ENCODE assay signal across 1 cellular context in the genomic region with DNA sequence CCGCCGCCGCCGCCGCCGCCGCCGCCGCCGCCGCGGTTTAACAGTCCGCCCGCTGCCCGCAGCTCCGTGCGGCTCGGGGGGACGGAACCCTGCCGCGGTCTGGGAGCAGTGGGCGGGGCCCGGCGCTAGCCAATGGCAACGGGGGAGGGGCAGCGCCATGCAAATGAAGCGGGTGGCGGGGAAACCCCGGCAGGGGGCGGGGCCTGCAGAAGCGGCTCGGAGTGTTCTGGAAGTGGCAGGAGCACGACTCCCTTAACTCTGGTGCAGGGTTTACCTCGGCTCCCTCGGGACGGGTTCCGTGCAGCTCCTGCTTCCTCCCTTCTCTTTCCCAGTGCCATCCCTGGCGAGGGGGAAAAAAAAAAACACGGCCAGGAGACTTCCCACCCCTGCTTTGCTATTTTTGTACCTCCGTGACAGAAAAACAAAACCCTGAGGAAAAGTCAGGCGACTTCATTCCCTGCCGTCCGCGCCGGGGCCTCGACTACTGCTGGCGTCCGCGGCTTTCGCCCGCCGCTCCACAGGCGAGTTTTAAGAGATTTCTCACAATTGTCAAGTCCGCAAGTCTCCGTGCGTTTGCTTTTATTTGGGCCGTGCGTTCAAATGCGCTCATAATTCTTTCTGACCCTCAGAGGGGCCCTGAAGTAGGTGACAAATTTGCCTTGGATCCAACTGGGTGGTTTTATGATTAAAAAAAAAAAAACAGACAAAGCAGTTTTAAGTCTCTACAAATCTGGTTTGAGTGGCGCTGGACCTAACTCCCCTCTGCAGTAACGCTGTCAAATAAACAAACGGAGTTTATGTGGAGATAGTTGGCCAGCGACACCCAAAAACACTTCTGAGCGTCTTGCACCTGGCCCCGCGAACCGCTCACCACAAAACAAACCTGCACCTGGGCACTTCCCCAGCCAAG.
TF ChIP-seq lines count a peak whose summit lies in the region.

A gene with protein sequence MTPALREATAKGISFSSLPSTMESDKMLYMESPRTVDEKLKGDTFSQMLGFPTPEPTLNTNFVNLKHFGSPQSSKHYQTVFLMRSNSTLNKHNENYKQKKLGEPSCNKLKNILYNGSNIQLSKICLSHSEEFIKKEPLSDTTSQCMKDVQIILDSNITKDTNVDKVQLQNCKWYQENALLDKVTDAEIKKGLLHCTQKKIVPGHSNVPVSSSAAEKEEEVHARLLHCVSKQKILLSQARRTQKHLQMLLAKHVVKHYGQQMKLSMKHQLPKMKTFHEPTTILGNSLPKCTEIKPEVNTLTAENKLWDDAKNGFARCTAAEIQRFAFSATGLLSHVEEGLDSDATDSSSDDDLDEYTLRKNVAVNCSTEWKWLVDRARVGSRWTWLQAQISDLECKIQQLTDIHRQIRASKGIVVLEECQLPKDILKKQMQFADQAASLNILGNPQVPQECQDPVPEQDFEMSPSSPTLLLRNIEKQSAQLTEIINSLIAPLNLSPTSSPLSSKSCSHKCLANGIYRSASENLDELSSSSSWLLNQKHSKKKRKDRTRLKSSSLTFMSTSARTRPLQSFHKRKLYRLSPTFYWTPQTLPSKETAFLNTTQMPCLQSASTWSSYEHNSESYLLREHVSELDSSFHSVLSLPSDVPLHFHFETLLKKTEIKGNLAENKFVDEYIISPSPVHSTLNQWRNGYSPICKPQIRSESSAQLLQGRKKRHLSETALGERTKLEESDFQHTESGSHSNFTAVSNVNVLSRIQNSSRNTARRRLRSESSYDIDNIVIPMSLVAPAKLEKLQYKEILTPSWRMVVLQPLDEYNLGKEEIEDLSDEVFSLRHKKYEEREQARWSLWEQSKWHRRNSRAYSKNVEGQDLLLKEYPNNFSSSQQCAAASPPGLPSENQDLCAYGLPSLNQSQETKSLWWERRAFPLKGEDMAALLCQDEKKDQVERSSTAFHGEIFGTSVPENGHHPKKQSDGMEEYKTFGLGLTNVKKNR (minus strand): TSS at position 101 of the 910 bp plus-strand sequence. CDS start 16,827 bp downstream, outside the sequence.

TF ChIP-seq in K562, 482 proteins besides CTCF, POLR2A, EP300 and RAD21 (continued from another document and continues in another):
- TF ChIP-seq, protein P1, sequence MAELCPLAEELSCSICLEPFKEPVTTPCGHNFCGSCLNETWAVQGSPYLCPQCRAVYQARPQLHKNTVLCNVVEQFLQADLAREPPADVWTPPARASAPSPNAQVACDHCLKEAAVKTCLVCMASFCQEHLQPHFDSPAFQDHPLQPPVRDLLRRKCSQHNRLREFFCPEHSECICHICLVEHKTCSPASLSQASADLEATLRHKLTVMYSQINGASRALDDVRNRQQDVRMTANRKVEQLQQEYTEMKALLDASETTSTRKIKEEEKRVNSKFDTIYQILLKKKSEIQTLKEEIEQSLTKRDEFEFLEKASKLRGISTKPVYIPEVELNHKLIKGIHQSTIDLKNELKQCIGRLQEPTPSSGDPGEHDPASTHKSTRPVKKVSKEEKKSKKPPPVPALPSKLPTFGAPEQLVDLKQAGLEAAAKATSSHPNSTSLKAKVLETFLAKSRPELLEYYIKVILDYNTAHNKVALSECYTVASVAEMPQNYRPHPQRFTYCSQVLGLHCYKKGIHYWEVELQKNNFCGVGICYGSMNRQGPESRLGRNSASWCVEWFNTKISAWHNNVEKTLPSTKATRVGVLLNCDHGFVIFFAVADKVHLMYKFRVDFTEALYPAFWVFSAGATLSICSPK (IDR thresholded peaks at IDR 0.05; ENCODE audit: borderline replicate concordance): no peak
- peak; percentile 82 for TF ChIP-seq NEUROD1 (IDR thresholded peaks at IDR 0.05; ENCODE audit: borderline replicate concordance, low read depth, low read length, partially characterized antibody)
- TF ChIP-seq, protein P2, sequence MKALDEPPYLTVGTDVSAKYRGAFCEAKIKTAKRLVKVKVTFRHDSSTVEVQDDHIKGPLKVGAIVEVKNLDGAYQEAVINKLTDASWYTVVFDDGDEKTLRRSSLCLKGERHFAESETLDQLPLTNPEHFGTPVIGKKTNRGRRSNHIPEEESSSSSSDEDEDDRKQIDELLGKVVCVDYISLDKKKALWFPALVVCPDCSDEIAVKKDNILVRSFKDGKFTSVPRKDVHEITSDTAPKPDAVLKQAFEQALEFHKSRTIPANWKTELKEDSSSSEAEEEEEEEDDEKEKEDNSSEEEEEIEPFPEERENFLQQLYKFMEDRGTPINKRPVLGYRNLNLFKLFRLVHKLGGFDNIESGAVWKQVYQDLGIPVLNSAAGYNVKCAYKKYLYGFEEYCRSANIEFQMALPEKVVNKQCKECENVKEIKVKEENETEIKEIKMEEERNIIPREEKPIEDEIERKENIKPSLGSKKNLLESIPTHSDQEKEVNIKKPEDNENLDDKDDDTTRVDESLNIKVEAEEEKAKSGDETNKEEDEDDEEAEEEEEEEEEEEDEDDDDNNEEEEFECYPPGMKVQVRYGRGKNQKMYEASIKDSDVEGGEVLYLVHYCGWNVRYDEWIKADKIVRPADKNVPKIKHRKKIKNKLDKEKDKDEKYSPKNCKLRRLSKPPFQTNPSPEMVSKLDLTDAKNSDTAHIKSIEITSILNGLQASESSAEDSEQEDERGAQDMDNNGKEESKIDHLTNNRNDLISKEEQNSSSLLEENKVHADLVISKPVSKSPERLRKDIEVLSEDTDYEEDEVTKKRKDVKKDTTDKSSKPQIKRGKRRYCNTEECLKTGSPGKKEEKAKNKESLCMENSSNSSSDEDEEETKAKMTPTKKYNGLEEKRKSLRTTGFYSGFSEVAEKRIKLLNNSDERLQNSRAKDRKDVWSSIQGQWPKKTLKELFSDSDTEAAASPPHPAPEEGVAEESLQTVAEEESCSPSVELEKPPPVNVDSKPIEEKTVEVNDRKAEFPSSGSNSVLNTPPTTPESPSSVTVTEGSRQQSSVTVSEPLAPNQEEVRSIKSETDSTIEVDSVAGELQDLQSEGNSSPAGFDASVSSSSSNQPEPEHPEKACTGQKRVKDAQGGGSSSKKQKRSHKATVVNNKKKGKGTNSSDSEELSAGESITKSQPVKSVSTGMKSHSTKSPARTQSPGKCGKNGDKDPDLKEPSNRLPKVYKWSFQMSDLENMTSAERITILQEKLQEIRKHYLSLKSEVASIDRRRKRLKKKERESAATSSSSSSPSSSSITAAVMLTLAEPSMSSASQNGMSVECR (CRISPR knock-in tag; IDR thresholded peaks at IDR 0.05): peak; percentile 4; the same call in 1 of the 2 replicates
- no peak for TF ChIP-seq SMARCA4 (IDR thresholded peaks at IDR 0.05)
- no peak for TF ChIP-seq SIX5 (IDR thresholded peaks at IDR 0.05; ENCODE audit: borderline replicate concordance in 1 of 2, insufficient read depth in 1 of 2, low read depth in 1 of 2, low read length in 2 of 2)
- TF ChIP-seq, protein P3, sequence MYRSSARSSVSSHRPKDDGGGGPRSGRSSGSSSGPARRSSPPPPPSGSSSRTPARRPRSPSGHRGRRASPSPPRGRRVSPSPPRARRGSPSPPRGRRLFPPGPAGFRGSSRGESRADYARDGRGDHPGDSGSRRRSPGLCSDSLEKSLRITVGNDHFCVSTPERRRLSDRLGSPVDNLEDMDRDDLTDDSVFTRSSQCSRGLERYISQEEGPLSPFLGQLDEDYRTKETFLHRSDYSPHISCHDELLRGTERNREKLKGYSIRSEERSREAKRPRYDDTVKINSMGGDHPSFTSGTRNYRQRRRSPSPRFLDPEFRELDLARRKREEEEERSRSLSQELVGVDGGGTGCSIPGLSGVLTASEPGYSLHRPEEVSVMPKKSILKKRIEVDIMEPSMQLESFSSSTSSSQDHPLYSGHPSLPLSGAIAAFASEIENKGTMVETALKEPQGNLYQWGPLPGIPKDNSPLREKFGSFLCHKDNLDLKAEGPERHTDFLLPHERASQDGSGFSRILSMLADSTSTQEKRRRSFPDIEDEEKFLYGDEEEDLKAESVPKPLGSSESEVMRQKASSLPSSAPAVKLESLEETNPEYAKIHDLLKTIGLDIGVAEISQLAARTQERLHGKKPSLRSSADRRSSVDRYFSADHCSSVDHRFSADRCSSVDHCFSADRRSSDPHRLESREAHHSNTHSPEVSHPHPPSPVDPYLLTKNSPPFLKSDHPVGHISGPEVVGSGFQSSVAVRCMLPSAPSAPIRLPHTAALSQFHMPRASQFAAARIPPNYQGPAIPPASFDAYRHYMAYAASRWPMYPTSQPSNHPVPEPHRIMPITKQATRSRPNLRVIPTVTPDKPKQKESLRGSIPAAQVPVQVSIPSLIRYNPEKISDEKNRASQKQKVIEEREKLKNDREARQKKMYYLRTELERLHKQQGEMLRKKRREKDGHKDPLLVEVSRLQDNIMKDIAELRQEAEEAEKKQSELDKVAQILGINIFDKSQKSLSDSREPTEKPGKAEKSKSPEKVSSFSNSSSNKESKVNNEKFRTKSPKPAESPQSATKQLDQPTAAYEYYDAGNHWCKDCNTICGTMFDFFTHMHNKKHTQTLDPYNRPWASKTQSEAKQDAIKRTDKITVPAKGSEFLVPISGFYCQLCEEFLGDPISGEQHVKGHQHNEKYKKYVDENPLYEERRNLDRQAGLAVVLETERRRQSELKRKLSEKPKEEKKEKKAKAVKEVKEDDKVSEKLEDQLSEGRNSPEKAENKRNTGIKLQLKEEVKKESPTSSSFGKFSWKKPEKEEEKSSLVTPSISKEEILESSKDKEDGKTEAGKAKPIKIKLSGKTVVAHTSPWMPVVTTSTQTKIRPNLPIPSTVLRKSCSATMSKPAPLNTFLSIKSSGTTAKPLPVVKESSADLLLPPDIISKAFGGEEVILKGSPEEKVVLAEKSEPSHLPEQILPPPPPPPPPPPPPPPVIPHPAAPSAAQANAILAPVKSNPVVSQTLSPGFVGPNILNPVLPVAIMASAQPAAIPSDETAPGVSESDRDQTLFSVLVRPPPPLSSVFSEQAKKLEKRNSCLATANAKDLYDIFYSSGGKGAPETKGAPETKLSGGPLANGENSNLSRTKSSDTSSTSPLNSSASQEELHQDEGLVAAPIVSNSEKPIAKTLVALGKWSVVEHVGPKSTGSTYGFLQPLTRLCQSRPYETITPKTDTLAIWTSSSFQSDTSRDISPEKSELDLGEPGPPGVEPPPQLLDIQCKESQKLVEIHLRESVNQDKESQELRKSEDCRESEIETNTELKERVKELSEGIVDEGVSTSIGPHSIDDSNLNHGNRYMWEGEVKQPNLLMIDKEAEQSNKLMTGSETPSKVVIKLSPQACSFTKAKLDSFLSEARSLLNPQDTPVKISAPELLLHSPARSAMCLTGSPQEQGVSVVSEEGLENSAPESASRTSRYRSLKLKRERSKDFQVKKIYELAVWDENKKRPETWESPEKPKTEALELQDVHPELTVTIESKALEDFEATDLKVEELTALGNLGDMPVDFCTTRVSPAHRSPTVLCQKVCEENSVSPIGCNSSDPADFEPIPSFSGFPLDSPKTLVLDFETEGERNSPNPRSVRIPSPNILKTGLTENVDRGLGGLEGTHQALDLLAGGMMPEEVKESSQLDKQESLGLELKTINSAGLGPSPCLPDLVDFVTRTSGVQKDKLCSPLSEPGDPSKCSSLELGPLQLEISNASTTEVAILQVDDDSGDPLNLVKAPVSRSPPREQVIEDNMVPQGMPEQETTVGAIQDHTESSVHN (IDR thresholded peaks at IDR 0.05; ENCODE audit: borderline replicate concordance in 1 of 2, low read depth in 1 of 2): no peak
- TF ChIP-seq, protein P4, sequence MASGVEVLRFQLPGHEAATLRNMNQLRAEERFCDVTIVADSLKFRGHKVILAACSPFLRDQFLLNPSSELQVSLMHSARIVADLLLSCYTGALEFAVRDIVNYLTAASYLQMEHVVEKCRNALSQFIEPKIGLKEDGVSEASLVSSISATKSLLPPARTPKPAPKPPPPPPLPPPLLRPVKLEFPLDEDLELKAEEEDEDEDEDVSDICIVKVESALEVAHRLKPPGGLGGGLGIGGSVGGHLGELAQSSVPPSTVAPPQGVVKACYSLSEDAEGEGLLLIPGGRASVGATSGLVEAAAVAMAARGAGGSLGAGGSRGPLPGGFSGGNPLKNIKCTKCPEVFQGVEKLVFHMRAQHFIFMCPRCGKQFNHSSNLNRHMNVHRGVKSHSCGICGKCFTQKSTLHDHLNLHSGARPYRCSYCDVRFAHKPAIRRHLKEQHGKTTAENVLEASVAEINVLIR (CRISPR knock-in tag; IDR thresholded peaks at IDR 0.05): no peak
- TF ChIP-seq, protein P5, sequence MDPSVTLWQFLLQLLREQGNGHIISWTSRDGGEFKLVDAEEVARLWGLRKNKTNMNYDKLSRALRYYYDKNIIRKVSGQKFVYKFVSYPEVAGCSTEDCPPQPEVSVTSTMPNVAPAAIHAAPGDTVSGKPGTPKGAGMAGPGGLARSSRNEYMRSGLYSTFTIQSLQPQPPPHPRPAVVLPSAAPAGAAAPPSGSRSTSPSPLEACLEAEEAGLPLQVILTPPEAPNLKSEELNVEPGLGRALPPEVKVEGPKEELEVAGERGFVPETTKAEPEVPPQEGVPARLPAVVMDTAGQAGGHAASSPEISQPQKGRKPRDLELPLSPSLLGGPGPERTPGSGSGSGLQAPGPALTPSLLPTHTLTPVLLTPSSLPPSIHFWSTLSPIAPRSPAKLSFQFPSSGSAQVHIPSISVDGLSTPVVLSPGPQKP (CRISPR knock-in tag; IDR thresholded peaks at IDR 0.05): no peak
- TF ChIP-seq HSF4 (CRISPR knock-in tag; IDR thresholded peaks at IDR 0.05; ENCODE audit: borderline replicate concordance): no peak
- no peak for TF ChIP-seq EGR1 (conservative IDR thresholded peaks at IDR 0.05)
- no peak for TF ChIP-seq ZNF696 (CRISPR knock-in tag; conservative IDR thresholded peaks at IDR 0.05)
- peak; percentile 35 for TF ChIP-seq TBP (optimal IDR thresholded peaks at IDR 0.05; ENCODE audit: low read depth, low read length)
- TF ChIP-seq, protein P6, sequence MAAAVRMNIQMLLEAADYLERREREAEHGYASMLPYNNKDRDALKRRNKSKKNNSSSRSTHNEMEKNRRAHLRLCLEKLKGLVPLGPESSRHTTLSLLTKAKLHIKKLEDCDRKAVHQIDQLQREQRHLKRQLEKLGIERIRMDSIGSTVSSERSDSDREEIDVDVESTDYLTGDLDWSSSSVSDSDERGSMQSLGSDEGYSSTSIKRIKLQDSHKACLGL (CRISPR knock-in tag; IDR thresholded peaks at IDR 0.05; ENCODE audit: borderline replicate concordance, poor library complexity, severe bottlenecking): no peak
- TF ChIP-seq, protein P7, sequence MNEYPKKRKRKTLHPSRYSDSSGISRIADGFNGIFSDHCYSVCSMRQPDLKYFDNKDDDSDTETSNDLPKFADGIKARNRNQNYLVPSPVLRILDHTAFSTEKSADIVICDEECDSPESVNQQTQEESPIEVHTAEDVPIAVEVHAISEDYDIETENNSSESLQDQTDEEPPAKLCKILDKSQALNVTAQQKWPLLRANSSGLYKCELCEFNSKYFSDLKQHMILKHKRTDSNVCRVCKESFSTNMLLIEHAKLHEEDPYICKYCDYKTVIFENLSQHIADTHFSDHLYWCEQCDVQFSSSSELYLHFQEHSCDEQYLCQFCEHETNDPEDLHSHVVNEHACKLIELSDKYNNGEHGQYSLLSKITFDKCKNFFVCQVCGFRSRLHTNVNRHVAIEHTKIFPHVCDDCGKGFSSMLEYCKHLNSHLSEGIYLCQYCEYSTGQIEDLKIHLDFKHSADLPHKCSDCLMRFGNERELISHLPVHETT (CRISPR knock-in tag; conservative IDR thresholded peaks at IDR 0.05 in 1 of 2, IDR thresholded peaks at IDR 0.05 in 1 of 2): peak in 1 of 2 experiments; percentile 75; a peak in 1 of 4 replicates
- TF ChIP-seq CREM (IDR thresholded peaks at IDR 0.05; ENCODE audit: low read depth): no peak; the same call in 1 of the 2 replicates
- no peak for TF ChIP-seq IFI16 (CRISPR knock-in tag; IDR thresholded peaks at IDR 0.05)
- no peak for TF ChIP-seq CHCHD3 (CRISPR knock-in tag; IDR thresholded peaks at IDR 0.05)
- TF ChIP-seq, protein P8, sequence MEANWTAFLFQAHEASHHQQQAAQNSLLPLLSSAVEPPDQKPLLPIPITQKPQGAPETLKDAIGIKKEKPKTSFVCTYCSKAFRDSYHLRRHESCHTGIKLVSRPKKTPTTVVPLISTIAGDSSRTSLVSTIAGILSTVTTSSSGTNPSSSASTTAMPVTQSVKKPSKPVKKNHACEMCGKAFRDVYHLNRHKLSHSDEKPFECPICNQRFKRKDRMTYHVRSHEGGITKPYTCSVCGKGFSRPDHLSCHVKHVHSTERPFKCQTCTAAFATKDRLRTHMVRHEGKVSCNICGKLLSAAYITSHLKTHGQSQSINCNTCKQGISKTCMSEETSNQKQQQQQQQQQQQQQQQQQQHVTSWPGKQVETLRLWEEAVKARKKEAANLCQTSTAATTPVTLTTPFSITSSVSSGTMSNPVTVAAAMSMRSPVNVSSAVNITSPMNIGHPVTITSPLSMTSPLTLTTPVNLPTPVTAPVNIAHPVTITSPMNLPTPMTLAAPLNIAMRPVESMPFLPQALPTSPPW (CRISPR knock-in tag; IDR thresholded peaks at IDR 0.05): peak; percentile 40; the same call in 1 of the 2 replicates
- TF ChIP-seq DDX20 (tag; IDR thresholded peaks at IDR 0.05; ENCODE audit: low read depth): no peak
- TF ChIP-seq BCOR (IDR thresholded peaks at IDR 0.05): no peak
- no peak for TF ChIP-seq KLF16 (IDR thresholded peaks at IDR 0.05)
